Comparison of ENCODE assay signal across 19 cellular contexts in genomic region chr13:62418872-62419271, GRCh38.
"Had no signal": no experiment of that assay in that cellular context is flagged by ENCODE, and none has a peak within 500 bp of the region (broad histone marks: within the 10 kb centered on the region; RNA-seq: fewer than 3 reads in every experiment).

No MANE protein-coding gene starts in this region.

- H3K4me1 ChIP-seq: neural progenitor cell, psoas muscle, upper lobe of right lung had no signal

- H3K36me3 ChIP-seq: brain microvascular endothelial cell, neural progenitor cell, upper lobe of right lung had no signal

- DNase-seq: activated CD4-positive, alpha-beta memory T cell treated with anti-CD3 and anti-CD28 coated beads, Interleukin-2, amount 10 ng/mL, durations not matched to agents 7 days and 5 days; activated CD4-positive, alpha-beta T cell treated with anti-CD3 and anti-CD28 coated beads for 48 hours; activated CD4-positive, CD25-positive, alpha-beta regulatory T cell; activated CD8-positive, alpha-beta memory T cell treated with anti-CD3 and anti-CD28 coated beads, Interleukin-2, amount 10 ng/mL, durations not matched to agents 7 days and 5 days; activated naive CD8-positive, alpha-beta T cell treated with anti-CD3 and anti-CD28 coated beads for 36 hours; anterior cingulate cortex; brain microvascular endothelial cell; immature natural killer cell; mesendoderm; naive thymus-derived CD4-positive, alpha-beta T cell; psoas muscle; right cardiac atrium; stimulated activated CD4-positive, alpha-beta T cell treated with anti-CD3 and anti-CD28 coated beads, Interleukin-4, amount 100 ng/mL, for 4 hours; stimulated activated naive B cell treated with anti-CD40 and anti-IgM and Interleukin-4, amounts not matched to agents 10 μg/mL and 1 μg/mL and 100 μg/mL, for 72 hours; T1000; upper lobe of right lung had no signal

- H3K9ac ChIP-seq: neural progenitor cell had no signal

- H3K27me3 ChIP-seq: brain microvascular endothelial cell, neural progenitor cell, upper lobe of right lung had no signal

- H3K27ac ChIP-seq: brain microvascular endothelial cell, coronary artery, neural progenitor cell, psoas muscle, upper lobe of right lung had no signal

- H3K4me3 ChIP-seq: coronary artery, neural progenitor cell, psoas muscle, smooth muscle cell, upper lobe of right lung had no signal

- H3K9me3 ChIP-seq: psoas muscle, upper lobe of right lung had no signal
